Comparison of ENCODE assay signal across 9 cellular contexts in genomic region chr4:76250962-76251361, GRCh38. TPM values are rescaled to one million over a fixed set of nuclear protein-coding genes. Genes with fewer than 3 reads are reported as not detected.
DNase-seq lines count a peak whose midpoint lies in the region; ATAC-seq and TF ChIP-seq lines count a peak whose summit lies in the region.
"Had no signal": no experiment of that assay in that cellular context is flagged by ENCODE, and none has a peak within 500 bp of the region (broad histone marks: within the 10 kb centered on the region; RNA-seq: fewer than 3 reads in every experiment).

No MANE protein-coding gene starts in this region.

- H3K9me3 Mint-ChIP-seq in endothelial cell (ENCODE audit: unreplicated experiment) (no peaks in the 10 kb centered on the region), natural killer cell (no peaks in the 10 kb centered on the region)

- H3K27me3 Mint-ChIP-seq in endothelial cell (ENCODE audit: unreplicated experiment) (peaks cover 3% of the 10 kb centered on the region), natural killer cell (ENCODE audit: low read depth in 2 of 2) (peaks cover 60 to 92% of the 10 kb centered on the region in 2 donors)

- ATAC-seq in natural killer cell (no peak), GM21360 (IDR thresholded peaks at IDR 0.05; ENCODE audit: unreplicated experiment) (no peak), GM21717 (IDR thresholded peaks at IDR 0.05; ENCODE audit: unreplicated experiment) (no peak), GM19455 (IDR thresholded peaks at IDR 0.05; ENCODE audit: unreplicated experiment) (no peak)

- peaks cover 8% of the 10 kb centered on the region for H3K4me1 Mint-ChIP-seq in endothelial cell (ENCODE audit: unreplicated experiment)
- peaks cover 8 to 13% of the 10 kb centered on the region in 2 donors for H3K4me1 Mint-ChIP-seq in natural killer cell

- peak overlapping the region; percentile 91 for H3K4me3 Mint-ChIP-seq in endothelial cell (ENCODE audit: unreplicated experiment)
- H3K4me3 Mint-ChIP-seq in natural killer cell: peak overlapping the region; percentile 79

- no peaks in the 10 kb centered on the region for H3K36me3 Mint-ChIP-seq in endothelial cell (ENCODE audit: low read depth, unreplicated experiment)
- H3K36me3 Mint-ChIP-seq in natural killer cell: no peaks in the 10 kb centered on the region

- H3K27ac ChIP-seq in C4-2B: peak overlapping the region; percentile 29; the same call in 1 of the 2 replicates

- intact Hi-C loops in natural killer cell (cut with micrococcal nuclease): loop anchor here (5.0 kb wide), 1 partner anchor 39 kb away; the partner anchor contains the start of gene SCARB2

- peak; percentile 35 for DNase-seq in NCI-H69 (lab: John Stamatoyannopoulos, UW)
- no peak for DNase-seq in endothelial cell (ENCODE audit: low spot score)
- DNase-seq in natural killer cell: no peak
- DNase-seq in NCI-H2081 treated with DMSO at 0.1 percent for 48 hours (lab: John Stamatoyannopoulos, UW): no peak

- TF ChIP-seq CTCF in C4-2B (conservative IDR thresholded peaks at IDR 0.05): no peak
- no peak for TF ChIP-seq CTCF in endothelial cell (IDR thresholded peaks at IDR 0.05; ENCODE audit: unreplicated experiment)
- no peak for TF ChIP-seq CTCF in natural killer cell (IDR thresholded peaks at IDR 0.05)

- H3K27ac Mint-ChIP-seq in endothelial cell (ENCODE audit: unreplicated experiment) (peak overlapping the region; percentile 95), natural killer cell (peak overlapping the region; percentile 29 to 41)

RNA-seq across cellular contexts. Expression of gene FAM47E, which starts 0.6 kb away (rescaled TPM):
- total RNA-seq in endothelial cell (ENCODE audit: unreplicated experiment) (1.1 TPM), natural killer cell (under 1 TPM in 2 of 3 donors, not detected in 1; 0.21 to 0.85 TPM)
- total RNA-seq: lung microvascular endothelial cell had no signal

RNA-seq across cellular contexts. Expression of gene SCARB2, which starts 37.3 kb away (rescaled TPM):
- 181 TPM for total RNA-seq in endothelial cell (ENCODE audit: unreplicated experiment)
- total RNA-seq in natural killer cell: 10 to 100 TPM; 22.0 to 39.0 (median 30.4) TPM

RNA-seq across cellular contexts. Expression of gene STBD1, which starts 55.6 kb away (rescaled TPM):
- total RNA-seq in endothelial cell (ENCODE audit: unreplicated experiment) (1.8 TPM), natural killer cell (1 to 10 TPM in 1 of 3 donors, under 1 TPM in 2; 0.15 to 1.3 (median 0.26) TPM)
